ENCODE assay signal across 22 cellular contexts in genomic region chr1:210159206-210159605, GRCh38.
"Had no signal": no experiment of that assay in that cellular context is flagged by ENCODE, and none has a peak within 500 bp of the region (broad histone marks: within the 10 kb centered on the region; RNA-seq: fewer than 3 reads in every experiment).

No MANE protein-coding gene starts in this region.

- DNase-seq: hippocampal formation; kidney glomerular epithelial cell; left cardiac atrium; lower lobe of right lung; mammary epithelial cell; mesenchymal stem cell; naive thymus-derived CD8-positive, alpha-beta T cell; ovary; right lobe of liver; stimulated activated CD4-positive, alpha-beta T cell treated with anti-CD3 and anti-CD28 coated beads, Interleukin-15, amount 100 ng/mL, for 24 hours; stimulated activated CD4-positive, alpha-beta T cell treated with anti-CD3 and anti-CD28 coated beads, Interleukin-2, amount 100 ng/mL, for 24 hours; stimulated activated CD4-positive, alpha-beta T cell treated with anti-CD3 and anti-CD28 coated beads, Interleukin-4, amount 100 ng/mL, for 1 hour; stimulated activated naive B cell treated with anti-CD40 and anti-IgM and Interleukin-4, amounts not matched to agents 10 μg/mL and 1 μg/mL and 100 μg/mL, for 72 hours; stimulated activated naive CD8-positive, alpha-beta T cell treated with anti-CD3 and anti-CD28 coated beads, Interleukin-15, Interleukin-2, amounts not matched to agents 100 U/mL and 50 U/mL, for 24 hours; stomach; testis; thyroid gland; transverse colon; uterus had no signal

- H3K27me3 ChIP-seq: ovary, right atrium auricular region, right lobe of liver, stomach, testis, thyroid gland, transverse colon, uterus had no signal

- H3K27ac ChIP-seq: lower lobe of right lung, ovary, right atrium auricular region, right lobe of liver, stomach, testis, thyroid gland, transverse colon, uterus had no signal

- H3K4me1 ChIP-seq: lower lobe of right lung, right atrium auricular region, right lobe of liver, stomach, testis, thyroid gland, transverse colon, uterus had no signal

- H3K4me2 ChIP-seq: smooth muscle cell had no signal

- H3K36me3 ChIP-seq: lower lobe of right lung, ovary, right atrium auricular region, right lobe of liver, stomach, thyroid gland, transverse colon, uterus had no signal

- H3K4me3 ChIP-seq: lower lobe of right lung, ovary, right atrium auricular region, right lobe of liver, smooth muscle cell, stomach, testis, thyroid gland, transverse colon, uterus had no signal

- H3K9me3 ChIP-seq: lower lobe of right lung, ovary, right atrium auricular region, right lobe of liver, stomach, testis, thyroid gland, transverse colon, uterus had no signal

- ATAC-seq: left cardiac atrium; left lobe of liver; lower lobe of right lung; naive thymus-derived CD8-positive, alpha-beta T cell; right lobe of liver; stimulated activated naive B cell treated with anti-CD40 and anti-IgM and Interleukin-4, amounts not matched to agents 10 μg/mL and 1 μg/mL and 100 μg/mL, for 72 hours; stimulated activated naive CD8-positive, alpha-beta T cell treated with anti-CD3 and anti-CD28 coated beads, Interleukin-15, Interleukin-2, amounts not matched to agents 100 U/mL and 50 U/mL, for 24 hours had no signal
